In genomic region chr22:50115693-50116092, GRCh38 we compare ENCODE assay signal across 20 cellular contexts. TPM values are rescaled to one million over a fixed set of nuclear protein-coding genes. Genes with fewer than 3 reads are reported as not detected.
A peak's percentile ranks its signal among the peaks of the same experiment; 100 is the strongest.
DNase-seq lines count a peak whose midpoint lies in the region; ATAC-seq and TF ChIP-seq lines count a peak whose summit lies in the region.
"Had no signal": no experiment of that assay in that cellular context is flagged by ENCODE, and none has a peak within 500 bp of the region (broad histone marks: within the 10 kb centered on the region; RNA-seq: fewer than 3 reads in every experiment).

No MANE protein-coding gene starts in this region.

- peak overlapping the region; percentile 12; the same call in 1 of the 2 replicates for H3K4me3 ChIP-seq in BJ (ENCODE audit: low read depth, low read length)
- no peak overlapping the region for H3K4me3 ChIP-seq in CD4-positive, alpha-beta memory T cell (ENCODE audit: low read length in 2 of 2)
- H3K4me3 ChIP-seq: ascending aorta, dorsolateral prefrontal cortex, esophagus squamous epithelium, pancreas had no signal

- peak; percentile 85 for DNase-seq in BJ (ENCODE audit: low read depth)
- DNase-seq in RPMI7951 (ENCODE audit: low read depth): peak; percentile 75
- DNase-seq in dermis microvascular lymphatic vessel endothelial cell (ENCODE audit: low read depth in 2 of 2): peak; percentile 89 to 92
- no peak for DNase-seq in osteocyte (ENCODE audit: extremely low spot score, unreplicated experiment)
- no peak for DNase-seq in activated T-helper 2 cell treated with anti-CD3 and anti-CD28 coated beads, Interferon-gamma antibody, Interleukin-2, Interleukin-4, amounts not matched to agents 10 μg/mL and 5 μg/mL and 100 μg/mL, durations not matched to agents 14 hours and 24 hours and 36 hours (ENCODE audit: low spot score)
- DNase-seq in CD4-positive, alpha-beta memory T cell: no peak
- DNase-seq: activated CD4-positive, CD25-positive, alpha-beta regulatory T cell; activated gamma-delta T cell; esophagus squamous epithelium; hypothalamus; NCI-H1105; pancreas; stimulated activated CD4-positive, alpha-beta T cell treated with anti-CD3 and anti-CD28 coated beads, Interleukin-12 subunit alpha, Interleukin-12 subunit beta, amount 100 ng/mL, for 4 hours; stimulated activated naive CD4-positive, alpha-beta T cell treated with Interleukin-2 at 50 U/mL for 16 hours had no signal

- H3K4me3 Mint-ChIP-seq in osteocyte (ENCODE audit: unreplicated experiment): no peak overlapping the region
- H3K4me3 Mint-ChIP-seq in activated T-helper 2 cell treated with anti-CD3 and anti-CD28 coated beads, Interferon-gamma antibody, Interleukin-2, Interleukin-4, amounts not matched to agents 10 μg/mL and 5 μg/mL and 100 μg/mL, durations not matched to agents 14 hours and 24 hours and 36 hours (ENCODE audit: low read depth): no peak overlapping the region
- no peak overlapping the region for H3K4me3 Mint-ChIP-seq in CD4-positive, alpha-beta memory T cell

- peaks cover 58% of the 10 kb centered on the region for H3K4me1 Mint-ChIP-seq in osteocyte (ENCODE audit: unreplicated experiment)
- H3K4me1 Mint-ChIP-seq in activated T-helper 2 cell treated with anti-CD3 and anti-CD28 coated beads, Interferon-gamma antibody, Interleukin-2, Interleukin-4, amounts not matched to agents 10 μg/mL and 5 μg/mL and 100 μg/mL, durations not matched to agents 14 hours and 24 hours and 36 hours (ENCODE audit: low read depth): peaks cover 9% of the 10 kb centered on the region
- H3K4me1 Mint-ChIP-seq in CD4-positive, alpha-beta memory T cell: peaks cover 0 to 5% (median 2%) of the 10 kb centered on the region in 4 donors

- H3K27me3 Mint-ChIP-seq in osteocyte (ENCODE audit: unreplicated experiment): no peaks in the 10 kb centered on the region
- H3K27me3 Mint-ChIP-seq in activated T-helper 2 cell treated with anti-CD3 and anti-CD28 coated beads, Interferon-gamma antibody, Interleukin-2, Interleukin-4, amounts not matched to agents 10 μg/mL and 5 μg/mL and 100 μg/mL, durations not matched to agents 14 hours and 24 hours and 36 hours (ENCODE audit: low read depth): peaks cover 7% of the 10 kb centered on the region
- peaks cover 6 to 13% of the 10 kb centered on the region in 2 donors for H3K27me3 Mint-ChIP-seq in CD4-positive, alpha-beta memory T cell

- CTCF ChIA-PET in BJ (lab: Yijun Ruan, JAX): interaction anchor here (1.0 kb wide), 2 partner anchors 49 to 85 kb away, joined by 3 read pairs; no protein-coding TSS in a partner anchor
- CTCF ChIA-PET in CD4-positive, alpha-beta memory T cell (lab: Charles Lee; ENCODE audit: partially characterized antibody): no interaction called here

- H3K27me3 ChIP-seq in BJ (ENCODE audit: control insufficient read depth, insufficient read depth, low read length): no peaks in the 10 kb centered on the region
- no peaks in the 10 kb centered on the region for H3K27me3 ChIP-seq in CD4-positive, alpha-beta memory T cell (ENCODE audit: insufficient read depth, low read length)
- H3K27me3 ChIP-seq: ascending aorta, pancreas had no signal

- no peaks in the 10 kb centered on the region; the same call in 1 of the 2 replicates for H3K36me3 ChIP-seq in BJ (ENCODE audit: control insufficient read depth, insufficient read depth, low read length)
- H3K36me3 ChIP-seq in CD4-positive, alpha-beta memory T cell (ENCODE audit: insufficient read depth, low read length): no peaks in the 10 kb centered on the region
- H3K36me3 ChIP-seq: ascending aorta, esophagus squamous epithelium, pancreas had no signal

- H3K9me3 Mint-ChIP-seq in osteocyte (ENCODE audit: unreplicated experiment): no peaks in the 10 kb centered on the region
- H3K9me3 Mint-ChIP-seq in activated T-helper 2 cell treated with anti-CD3 and anti-CD28 coated beads, Interferon-gamma antibody, Interleukin-2, Interleukin-4, amounts not matched to agents 10 μg/mL and 5 μg/mL and 100 μg/mL, durations not matched to agents 14 hours and 24 hours and 36 hours: no peaks in the 10 kb centered on the region
- H3K9me3 Mint-ChIP-seq in CD4-positive, alpha-beta memory T cell: peaks cover 0 to under 1% (median 0%) of the 10 kb centered on the region in 8 donors

- H3K27ac Mint-ChIP-seq in osteocyte (ENCODE audit: unreplicated experiment): peak overlapping the region; percentile 70
- no peak overlapping the region for H3K27ac Mint-ChIP-seq in activated T-helper 2 cell treated with anti-CD3 and anti-CD28 coated beads, Interferon-gamma antibody, Interleukin-2, Interleukin-4, amounts not matched to agents 10 μg/mL and 5 μg/mL and 100 μg/mL, durations not matched to agents 14 hours and 24 hours and 36 hours
- H3K27ac Mint-ChIP-seq in CD4-positive, alpha-beta memory T cell: no peak overlapping the region

- POLR2A ChIA-PET in BJ (lab: Charles Lee): no interaction called here
- POLR2A ChIA-PET in CD4-positive, alpha-beta memory T cell (lab: Charles Lee; ENCODE audit: partially characterized antibody): no interaction called here

- H3K27ac ChIP-seq in CD4-positive, alpha-beta memory T cell (ENCODE audit: low read depth, low read length): no peak overlapping the region
- H3K27ac ChIP-seq: dorsolateral prefrontal cortex, pancreas had no signal

- intact Hi-C loops in activated T-helper 2 cell treated with anti-CD3 and anti-CD28 coated beads, Interferon-gamma antibody, Interleukin-2, Interleukin-4, amounts not matched to agents 10 μg/mL and 5 μg/mL and 100 μg/mL, durations not matched to agents 14 hours and 24 hours and 36 hours (cut with micrococcal nuclease): no loop called here
- intact Hi-C loops in CD4-positive, alpha-beta memory T cell (cut with micrococcal nuclease): no loop called here

- peaks cover 5% of the 10 kb centered on the region for H3K4me1 ChIP-seq in CD4-positive, alpha-beta memory T cell (ENCODE audit: insufficient read depth, low read length)
- H3K4me1 ChIP-seq: pancreas had no signal

- TF ChIP-seq CTCF in BJ (IDR thresholded peaks at IDR 0.05; ENCODE audit: insufficient read depth, low read depth, low read length): no peak
- no peak for TF ChIP-seq CTCF in osteocyte (IDR thresholded peaks at IDR 0.05)

- H3K36me3 Mint-ChIP-seq in osteocyte (ENCODE audit: unreplicated experiment): no peaks in the 10 kb centered on the region
- H3K36me3 Mint-ChIP-seq in activated T-helper 2 cell treated with anti-CD3 and anti-CD28 coated beads, Interferon-gamma antibody, Interleukin-2, Interleukin-4, amounts not matched to agents 10 μg/mL and 5 μg/mL and 100 μg/mL, durations not matched to agents 14 hours and 24 hours and 36 hours (ENCODE audit: low read depth): no peaks in the 10 kb centered on the region
- no peaks in the 10 kb centered on the region for H3K36me3 Mint-ChIP-seq in CD4-positive, alpha-beta memory T cell

- ATAC-seq in HG02623 (IDR thresholded peaks at IDR 0.05; ENCODE audit: unreplicated experiment): no peak
- ATAC-seq in HG03469 (IDR thresholded peaks at IDR 0.05; ENCODE audit: unreplicated experiment): no peak
- ATAC-seq: pancreas had no signal

- H3K9me3 ChIP-seq in CD4-positive, alpha-beta memory T cell (ENCODE audit: control insufficient read depth in 1 of 2, low read length in 2 of 2): no peaks in the 10 kb centered on the region
- H3K9me3 ChIP-seq: ascending aorta, esophagus squamous epithelium, pancreas had no signal

RNA-seq across cellular contexts. Expression of gene MOV10L1, which starts 25.9 kb away (rescaled TPM):
- 5.8 and 6.6 TPM in 2 replicates for polyA plus RNA-seq in BJ (2011; rRNA removed)
- 3.2 and 3.8 TPM in 2 replicates for polyA minus RNA-seq in BJ (2011; rRNA and poly(A)+ RNA removed)
- 0.29 TPM in 1 of 2 replicates, not detected in the other for total RNA-seq in RPMI7951 (2014; rRNA removed; shearing (Covaris generic))
- total RNA-seq in dermis microvascular lymphatic vessel endothelial cell: 22.7 and 44.1 TPM in 2 replicates
- 0.97 and 1.4 TPM in 2 replicates for total RNA-seq in osteocyte
- total RNA-seq in activated T-helper 2 cell treated with anti-CD3 and anti-CD28 coated beads, Interferon-gamma antibody, Interleukin-2, Interleukin-4, amounts not matched to agents 10 μg/mL and 5 μg/mL and 100 μg/mL, durations not matched to agents 14 hours and 24 hours and 36 hours: 0.07 TPM in 1 of 2 replicates, not detected in the other
- not detected for total RNA-seq in CD4-positive, alpha-beta memory T cell
- polyA plus RNA-seq in CD4-positive, alpha-beta memory T cell: not detected
- total RNA-seq: ascending aorta had no signal

RNA-seq across cellular contexts. Expression of gene MLC1, which starts 30.5 kb away (rescaled TPM):
- polyA plus RNA-seq in BJ (2011; rRNA removed): 0.10 and 0.15 TPM in 2 replicates
- polyA minus RNA-seq in BJ (2011; rRNA and poly(A)+ RNA removed): 0.05 and 0.09 TPM in 2 replicates
- not detected in 2 replicates for total RNA-seq in RPMI7951 (2014; rRNA removed; shearing (Covaris generic))
- total RNA-seq in dermis microvascular lymphatic vessel endothelial cell (not detected in 2 replicates), osteocyte (not detected in 2 replicates)
- total RNA-seq in activated T-helper 2 cell treated with anti-CD3 and anti-CD28 coated beads, Interferon-gamma antibody, Interleukin-2, Interleukin-4, amounts not matched to agents 10 μg/mL and 5 μg/mL and 100 μg/mL, durations not matched to agents 14 hours and 24 hours and 36 hours: 0.39 TPM in 1 of 2 replicates, not detected in the other
- not detected for total RNA-seq in CD4-positive, alpha-beta memory T cell
- under 1 TPM in 1 of 2 donors, not detected in 1; 0.28 TPM for polyA plus RNA-seq in CD4-positive, alpha-beta memory T cell

RNA-seq across cellular contexts. Expression of gene PANX2, which starts 54.8 kb away (rescaled TPM):
- polyA plus RNA-seq in BJ (2011; rRNA removed): 0.92 and 1.4 TPM in 2 replicates
- 0.24 and 0.72 TPM in 2 replicates for polyA minus RNA-seq in BJ (2011; rRNA and poly(A)+ RNA removed)
- total RNA-seq in RPMI7951 (2014; rRNA removed; shearing (Covaris generic)): 0.49 TPM in 1 of 2 replicates, not detected in the other
- 0.13 and 0.63 TPM in 2 replicates for total RNA-seq in dermis microvascular lymphatic vessel endothelial cell
- total RNA-seq in osteocyte: 1.5 and 1.6 TPM in 2 replicates
- 2.4 and 2.8 TPM in 2 replicates for total RNA-seq in activated T-helper 2 cell treated with anti-CD3 and anti-CD28 coated beads, Interferon-gamma antibody, Interleukin-2, Interleukin-4, amounts not matched to agents 10 μg/mL and 5 μg/mL and 100 μg/mL, durations not matched to agents 14 hours and 24 hours and 36 hours
- not detected for total RNA-seq in CD4-positive, alpha-beta memory T cell
- not detected for polyA plus RNA-seq in CD4-positive, alpha-beta memory T cell
- total RNA-seq: OCI-LY7 had no signal

RNA-seq across cellular contexts. Expression of gene TTLL8, which starts 57.6 kb away (rescaled TPM):
- not detected in 2 replicates for polyA plus RNA-seq in BJ (2011; rRNA removed)
- not detected in 2 replicates for polyA minus RNA-seq in BJ (2011; rRNA and poly(A)+ RNA removed)
- not detected in 2 replicates for total RNA-seq in RPMI7951 (2014; rRNA removed; shearing (Covaris generic))
- total RNA-seq in dermis microvascular lymphatic vessel endothelial cell (not detected in 2 replicates), osteocyte (not detected in 2 replicates)
- not detected in 2 replicates for total RNA-seq in activated T-helper 2 cell treated with anti-CD3 and anti-CD28 coated beads, Interferon-gamma antibody, Interleukin-2, Interleukin-4, amounts not matched to agents 10 μg/mL and 5 μg/mL and 100 μg/mL, durations not matched to agents 14 hours and 24 hours and 36 hours
- total RNA-seq in CD4-positive, alpha-beta memory T cell: not detected
- polyA plus RNA-seq in CD4-positive, alpha-beta memory T cell: not detected
- total RNA-seq: ascending aorta, esophagus squamous epithelium, pancreas, urinary bladder had no signal
- polyA plus RNA-seq: pancreas, urinary bladder had no signal

Comparison
In these comparisons a context has a peak if more than half of its experiments do, and no peak if none do; other contexts are left out.
1. DNase-seq: peak in BJ (single experiment), RPMI7951 (single experiment) and dermis microvascular lymphatic vessel endothelial cell (2 of 2); none in osteocyte (single experiment), activated T-helper 2 cell treated with anti-CD3 and anti-CD28 coated beads, Interferon-gamma antibody, Interleukin-2, Interleukin-4, amounts not matched to agents 10 μg/mL and 5 μg/mL and 100 μg/mL, durations not matched to agents 14 hours and 24 hours and 36 hours (single experiment) and CD4-positive, alpha-beta memory T cell (0 of 5).